Comparison of ENCODE assay signal across 8 cellular contexts in the genomic region with DNA sequence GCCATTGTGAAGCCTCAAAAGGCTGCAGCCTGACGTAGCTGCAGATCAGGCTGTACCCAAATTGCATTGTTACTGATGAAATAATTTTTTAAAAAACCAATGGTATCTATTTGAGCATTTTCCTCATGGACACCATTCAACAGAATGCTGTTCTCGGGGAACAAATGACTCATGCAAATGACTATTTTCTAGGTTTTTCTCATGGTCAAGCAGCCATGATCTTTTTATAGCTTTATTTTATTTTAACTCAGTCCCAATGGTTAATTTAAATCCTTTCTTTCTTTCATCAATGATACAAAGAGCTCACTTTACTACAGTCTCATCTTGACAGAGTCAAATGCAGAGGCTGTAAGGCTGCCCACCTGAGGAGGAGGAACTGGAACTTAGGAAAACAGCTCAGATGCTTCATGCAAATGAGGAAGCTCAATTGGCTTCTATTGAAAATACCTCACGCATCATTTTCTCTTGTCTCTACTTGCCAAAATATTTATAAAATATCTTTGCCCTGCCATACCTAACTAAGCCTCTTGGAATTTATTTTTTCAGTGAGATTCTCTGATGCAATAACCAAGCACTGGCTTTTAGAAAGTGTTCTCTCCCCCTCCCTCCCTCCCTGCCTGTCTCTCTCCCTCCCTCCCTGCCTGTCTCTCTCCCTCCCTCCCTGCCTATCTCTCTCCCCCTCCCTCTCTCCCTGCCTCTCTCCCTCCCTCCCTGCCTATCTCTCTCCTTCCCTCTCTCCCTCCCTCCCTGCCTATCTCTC.
A peak's percentile ranks its signal among the peaks of the same experiment; 100 is the strongest.
DNase-seq lines count a peak whose midpoint lies in the region; ATAC-seq lines count a peak whose summit lies in the region.

No MANE protein-coding gene starts in this region.

- H3K4me3 Mint-ChIP-seq in T-helper 2 cell treated with Interferon-gamma antibody and Interleukin-4, amounts not matched to agents 5 μg/mL and 100 μg/mL, for 36 hours, result no peak overlapping the region

- H3K9me3 Mint-ChIP-seq in T-helper 2 cell treated with Interferon-gamma antibody and Interleukin-4, amounts not matched to agents 5 μg/mL and 100 μg/mL, for 36 hours, result no peaks in the 10 kb centered on the region

- H3K27ac Mint-ChIP-seq in T-helper 2 cell treated with Interferon-gamma antibody and Interleukin-4, amounts not matched to agents 5 μg/mL and 100 μg/mL, for 36 hours, result no peak overlapping the region

- no peaks in the 10 kb centered on the region for H3K27me3 Mint-ChIP-seq in T-helper 2 cell treated with Interferon-gamma antibody and Interleukin-4, amounts not matched to agents 5 μg/mL and 100 μg/mL, for 36 hours (ENCODE audit: low read depth)

- ATAC-seq in GM18498 (IDR thresholded peaks at IDR 0.05; ENCODE audit: unreplicated experiment), result peak; percentile 72

- no peaks in the 10 kb centered on the region for H3K36me3 Mint-ChIP-seq in T-helper 2 cell treated with Interferon-gamma antibody and Interleukin-4, amounts not matched to agents 5 μg/mL and 100 μg/mL, for 36 hours (ENCODE audit: low read depth)

- no peaks in the 10 kb centered on the region for H3K4me1 Mint-ChIP-seq in T-helper 2 cell treated with Interferon-gamma antibody and Interleukin-4, amounts not matched to agents 5 μg/mL and 100 μg/mL, for 36 hours (ENCODE audit: low read depth)

- DNase-seq in HCEC 1CT, result peak; percentile 9
- DNase-seq in OCI-M1 (lab: John Stamatoyannopoulos, UW), result peak; percentile 53
- peak; percentile 87 for DNase-seq in iris pigment epithelial cell (ENCODE audit: low read depth)
- DNase-seq in SIG-M5 treated with dmso at 0.1 percent for 504 hours (lab: John Stamatoyannopoulos, UW; ENCODE audit: unreplicated experiment), result no peak
- DNase-seq in T-helper 2 cell treated with Interferon-gamma antibody and Interleukin-4, amounts not matched to agents 5 μg/mL and 100 μg/mL, for 36 hours (ENCODE audit: low spot score), result no peak
- DNase-seq in NCI-H774 (lab: John Stamatoyannopoulos, UW), result no peak
- no peak for DNase-seq in AG08396 (ENCODE audit: low spot score)

Comparison
In these comparisons a context has a peak if more than half of its experiments do, and no peak if none do; other contexts are left out.
1. DNase-seq: peak in HCEC 1CT (single experiment), OCI-M1 (single experiment) and iris pigment epithelial cell (single experiment); none in SIG-M5 treated with dmso at 0.1 percent for 504 hours (single experiment), T-helper 2 cell treated with Interferon-gamma antibody and Interleukin-4, amounts not matched to agents 5 μg/mL and 100 μg/mL, for 36 hours (single experiment), NCI-H774 (single experiment) and AG08396 (single experiment).